ENCODE assay signal across 8 cellular contexts in the genomic region with DNA sequence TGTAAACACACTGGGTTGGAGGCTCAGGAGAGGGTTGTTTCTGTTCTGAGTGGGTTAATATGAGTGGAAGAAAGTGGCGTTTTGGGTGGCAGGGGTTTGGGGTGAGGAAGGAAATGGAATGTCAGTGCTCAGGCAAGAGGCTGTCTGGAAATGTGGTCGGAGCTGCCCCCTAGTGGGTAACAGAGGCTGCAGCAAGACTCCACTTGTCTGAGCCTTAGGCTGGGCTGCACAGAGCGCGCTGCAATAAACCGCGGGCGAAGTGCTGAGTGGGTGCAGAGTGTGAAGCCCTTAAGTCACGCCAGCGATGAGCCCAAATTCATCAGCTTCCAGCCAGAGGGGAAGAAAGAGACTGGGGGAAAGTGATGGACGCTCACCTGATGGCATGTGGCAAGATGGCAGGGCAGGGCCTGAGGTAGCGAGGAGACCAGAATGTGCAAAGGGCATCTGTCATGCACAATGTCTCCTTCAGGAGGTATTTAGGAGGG. TPM values are rescaled to one million over a fixed set of nuclear protein-coding genes. Genes with fewer than 3 reads are reported as not detected.
DNase-seq lines count a peak whose midpoint lies in the region; ATAC-seq, FAIRE-seq and TF ChIP-seq lines count a peak whose summit lies in the region.

No MANE protein-coding gene starts in this region.

- DNase-seq in Caco-2 (peak; percentile 79 to 81), LNCaP clone FGC (ENCODE audit: low read depth) (peak; percentile 50), SHP77 treated with DMSO at 0.1 percent for 48 hours (lab: John Stamatoyannopoulos, UW) (peak; percentile 53), frontal cortex (ENCODE audit: low spot score in 2 of 2) (peak; percentile 60 to 80), pancreas (peak; percentile 57 to 85 (median 70)), thoracic aorta (ENCODE audit: low spot score) (peak; percentile 15)
- DNase-seq in activated effector memory CD4-positive, alpha-beta T cell treated with anti-CD3 and anti-CD28 coated beads, Interleukin-2, amount 50 U/mL, for 16 hours: peak; percentile 88

- H3K36me3 ChIP-seq in Caco-2 (ENCODE audit: control insufficient read depth, insufficient read depth, low read length): no peaks in the 10 kb centered on the region
- no peaks in the 10 kb centered on the region for H3K36me3 ChIP-seq in pancreas
- H3K36me3 ChIP-seq in thoracic aorta: no peaks in the 10 kb centered on the region

- H3K9me3 ChIP-seq in Caco-2: no peaks in the 10 kb centered on the region
- no peaks in the 10 kb centered on the region for H3K9me3 ChIP-seq in pancreas
- no peaks in the 10 kb centered on the region for H3K9me3 ChIP-seq in thoracic aorta

- H3K9me3 Mint-ChIP-seq in Caco-2 (ENCODE audit: unreplicated experiment): no peaks in the 10 kb centered on the region

- H3K4me1 ChIP-seq in Caco-2 (no peaks in the 10 kb centered on the region), pancreas (no peaks in the 10 kb centered on the region), thoracic aorta (ENCODE audit: control insufficient read depth in 1 of 2, low read depth in 2 of 2) (peaks cover 0 to 7% of the 10 kb centered on the region in 2 donors)

- no TSS peak for BruUV-seq in Caco-2 (replicated peaks; lab: Mats Ljungman, UMichigan)

- no peaks in the 10 kb centered on the region for H3K36me3 Mint-ChIP-seq in Caco-2 (ENCODE audit: insufficient read depth, unreplicated experiment)

- H3K27me3 ChIP-seq in Caco-2 (replicated peaks; ENCODE audit: control insufficient read depth, insufficient read depth, low read length) (no peaks in the 10 kb centered on the region; the same call in 1 of the 2 replicates), pancreas (no peaks in the 10 kb centered on the region), thoracic aorta (replicated peaks; ENCODE audit: insufficient read depth) (no peaks in the 10 kb centered on the region)

- FAIRE-seq in frontal cortex (lab: Jason Lieb, UNC) (no peak), pancreas (lab: Jason Lieb, UNC) (no peak)

- intact Hi-C loops in Caco-2 (cut with micrococcal nuclease; ENCODE audit: unreplicated experiment) (loop anchor here (1.0 kb wide), 2 partner anchors 34 to 140 kb away; no protein-coding TSS in a partner anchor), pancreas (cut with DNase I) (no loop called here)

- 10 to 11% methylated on average over 11 of the region's 11 CpGs for WGBS in pancreas, 2 donors

- CTCF ChIA-PET in Caco-2 (lab: Charles Lee): interaction anchor here (0.6 to 1.4 kb wide), 6 partner anchors 26 to 1409 kb away, joined by 3 to 5 read pairs (median 3); a partner anchor contains a TSS

- H3K27ac ChIP-seq in pancreas (no peak overlapping the region), thoracic aorta (no peak overlapping the region)

- H3K4me3 Mint-ChIP-seq in Caco-2 (ENCODE audit: unreplicated experiment): peak overlapping the region; percentile 49

- ATAC-seq in GM21526 (IDR thresholded peaks at IDR 0.05; ENCODE audit: low FRiP score, unreplicated experiment): peak; percentile 76
- ATAC-seq in pancreas: peak; percentile 92 to 100 (median 99)
- no peak for ATAC-seq in thoracic aorta (ENCODE audit: insufficient number of reproducible peaks, low FRiP score, low read depth)

- no peak overlapping the region for H3K27ac Mint-ChIP-seq in Caco-2 (ENCODE audit: unreplicated experiment)

- H3K27me3 Mint-ChIP-seq in Caco-2 (ENCODE audit: insufficient read depth, unreplicated experiment): peaks cover 5% of the 10 kb centered on the region

- peak; percentile 94 for TF ChIP-seq CTCF in Caco-2 (IDR thresholded peaks at IDR 0.05; ENCODE audit: insufficient read depth in 1 of 2, low read depth in 1 of 2, low read length in 1 of 2, severe bottlenecking in 1 of 2, unreplicated experiment in 1 of 2)
- TF ChIP-seq CTCF in LNCaP clone FGC (IDR thresholded peaks at IDR 0.05; ENCODE audit: control insufficient read depth, extremely low read depth, insufficient read depth): peak; percentile 97
- TF ChIP-seq CTCF in pancreas (IDR thresholded peaks at IDR 0.05): peak; percentile 53 to 84 (median 82)
- peak; percentile 83 for TF ChIP-seq CTCF in thoracic aorta (IDR thresholded peaks at IDR 0.05)

- peaks cover 13% of the 10 kb centered on the region for H3K4me1 Mint-ChIP-seq in Caco-2 (ENCODE audit: low read depth, unreplicated experiment)

- POLR2A ChIA-PET in Caco-2 (lab: Charles Lee): no interaction called here

- peak overlapping the region; percentile 24 for H3K4me3 ChIP-seq in Caco-2 (ENCODE audit: low read depth, low read length)
- H3K4me3 ChIP-seq in LNCaP clone FGC (ENCODE audit: low read depth, low read length): no peak overlapping the region
- H3K4me3 ChIP-seq in pancreas: peak overlapping the region in 2 of 4 donors; percentile 26 to 34
- peak overlapping the region; percentile 56 for H3K4me3 ChIP-seq in thoracic aorta

RNA-seq across cellular contexts. Expression of a gene that starts 12.3 kb away (rescaled TPM):
- total RNA-seq in Caco-2 (2022) (not detected in 2 replicates), frontal cortex (not detected), pancreas (not detected), thoracic aorta (not detected)
- polyA plus RNA-seq in pancreas: not detected

RNA-seq across cellular contexts. Expression of a gene that starts 51.1 kb away (rescaled TPM):
- total RNA-seq in Caco-2 (2022): 72.8 and 82.1 TPM in 2 replicates
- 21.2 TPM for total RNA-seq in frontal cortex
- total RNA-seq in pancreas: 10 to 100 TPM; 15.5 to 36.9 (median 18.3) TPM
- 10 to 100 TPM; 54.7 to 68.1 TPM for polyA plus RNA-seq in pancreas
- 10 to 100 TPM; 47.7 to 62.4 TPM for total RNA-seq in thoracic aorta

Comparison
In these comparisons a context has a peak if more than half of its experiments do, and no peak if none do; other contexts are left out.
1. DNase-seq: peak in every context shown above with its lines; median percentile 88 in activated effector memory CD4-positive, alpha-beta T cell treated with anti-CD3 and anti-CD28 coated beads, Interleukin-2, amount 50 U/mL, for 16 hours; 80 in Caco-2; 70 in frontal cortex; 70 in pancreas; 53 in SHP77 treated with DMSO at 0.1 percent for 48 hours; 50 in LNCaP clone FGC; 15 in thoracic aorta.